In genomic region chr16:80924372-80924978, GRCh38 we compare ENCODE assay signal across 9 cellular contexts.
DNase-seq lines count a peak whose midpoint lies in the region; ATAC-seq and TF ChIP-seq lines count a peak whose summit lies in the region.
"Had no signal": no experiment of that assay in that cellular context is flagged by ENCODE, and none has a peak within 500 bp of the region (broad histone marks: within the 10 kb centered on the region; RNA-seq: fewer than 3 reads in every experiment).

No MANE protein-coding gene starts in this region.

- H3K4me2 ChIP-seq in neural progenitor cell = no peak overlapping the region
- H3K4me2 ChIP-seq: BLaER1 treated with 17β-estradiol and CSF1 and Interleukin-3, amounts not matched to agents 10 nM and 100 nM had no signal

- H4K20me1 ChIP-seq in neural progenitor cell (ENCODE audit: low read depth) = no peaks in the 10 kb centered on the region
- H4K20me1 ChIP-seq: BLaER1 treated with 17β-estradiol and CSF1 and Interleukin-3, amounts not matched to agents 10 nM and 100 nM had no signal

- H2AFZ ChIP-seq in neural progenitor cell (replicated peaks) = no peak overlapping the region

- no peak overlapping the region for H3K4me3 Mint-ChIP-seq in neural progenitor cell
- no peak overlapping the region for H3K4me3 Mint-ChIP-seq in stimulated activated memory B cell treated with anti-CD40 and anti-IgM and Interleukin-4, amounts not matched to agents 10 μg/mL and 1 μg/mL and 100 μg/mL, for 72 hours

- H3K4me3 ChIP-seq in HL-60 (replicated peaks; ENCODE audit: insufficient read depth, low read length) = no peak overlapping the region
- H3K4me3 ChIP-seq in WI38 (ENCODE audit: low read depth, low read length) = no peak overlapping the region
- H3K4me3 ChIP-seq in neural progenitor cell = no peak overlapping the region
- H3K4me3 ChIP-seq: BLaER1 treated with 17β-estradiol and CSF1 and Interleukin-3, amounts not matched to agents 10 nM and 100 nM had no signal

- H3K27me3 ChIP-seq in HL-60 (ENCODE audit: insufficient read depth, poor library complexity, severe bottlenecking) = no peaks in the 10 kb centered on the region
- H3K27me3 ChIP-seq in neural progenitor cell = no peaks in the 10 kb centered on the region
- H3K27me3 ChIP-seq: BLaER1 treated with 17β-estradiol and CSF1 and Interleukin-3, amounts not matched to agents 10 nM and 100 nM had no signal

- H3K27ac ChIP-seq in HL-60 (replicated peaks) (no peak overlapping the region), neural progenitor cell (no peak overlapping the region)
- H3K27ac ChIP-seq: BLaER1 treated with 17β-estradiol and CSF1 and Interleukin-3, amounts not matched to agents 10 nM and 100 nM had no signal

- H3K36me3 Mint-ChIP-seq in neural progenitor cell = no peaks in the 10 kb centered on the region
- no peaks in the 10 kb centered on the region for H3K36me3 Mint-ChIP-seq in stimulated activated memory B cell treated with anti-CD40 and anti-IgM and Interleukin-4, amounts not matched to agents 10 μg/mL and 1 μg/mL and 100 μg/mL, for 72 hours

- no peaks in the 10 kb centered on the region for H3K36me3 ChIP-seq in neural progenitor cell
- H3K36me3 ChIP-seq: BLaER1 treated with 17β-estradiol and CSF1 and Interleukin-3, amounts not matched to agents 10 nM and 100 nM had no signal

- ATAC-seq in stimulated activated memory B cell treated with anti-CD40 and anti-IgM and Interleukin-4, amounts not matched to agents 10 μg/mL and 1 μg/mL and 100 μg/mL, for 72 hours = no peak

- no peaks in the 10 kb centered on the region for H3K9me3 ChIP-seq in neural progenitor cell (ENCODE audit: low read depth)

- peak; percentile 25 for TF ChIP-seq CTCF in HL-60 (IDR thresholded peaks at IDR 0.05; ENCODE audit: insufficient read depth, low read length)
- peak; percentile 61 for TF ChIP-seq CTCF in WI38 (IDR thresholded peaks at IDR 0.05; ENCODE audit: low read depth, low read length)
- TF ChIP-seq CTCF in neural progenitor cell (IDR thresholded peaks at IDR 0.05) = peak; percentile 89

- DNase-seq in NCI-H1417 (lab: John Stamatoyannopoulos, UW) = peak in 2 of 3 experiments; percentile 24 to 64
- no peak for DNase-seq in NCI-H1417 treated with DMSO at 0.1 percent for 48 hours (lab: John Stamatoyannopoulos, UW)
- peak in 1 of 2 experiments; percentile 35 for DNase-seq in HL-60 (ENCODE audit: low read depth in 1 of 2, low spot score in 1 of 2)
- peak; percentile 49 for DNase-seq in epidermal melanocyte (ENCODE audit: insufficient read length, low spot score)
- DNase-seq in neural progenitor cell (ENCODE audit: low spot score) = peak; percentile 80
- DNase-seq in middle frontal gyrus (ENCODE audit: extremely low spot score, low spot score) = no peak

- H3K9me3 Mint-ChIP-seq in neural progenitor cell = peaks cover 2% of the 10 kb centered on the region
- H3K9me3 Mint-ChIP-seq in stimulated activated memory B cell treated with anti-CD40 and anti-IgM and Interleukin-4, amounts not matched to agents 10 μg/mL and 1 μg/mL and 100 μg/mL, for 72 hours = peaks cover 9% of the 10 kb centered on the region

- no peak overlapping the region for H3K9ac ChIP-seq in neural progenitor cell
- H3K9ac ChIP-seq: BLaER1 treated with 17β-estradiol and CSF1 and Interleukin-3, amounts not matched to agents 10 nM and 100 nM had no signal

- H3K4me1 Mint-ChIP-seq in neural progenitor cell = no peaks in the 10 kb centered on the region
- no peaks in the 10 kb centered on the region for H3K4me1 Mint-ChIP-seq in stimulated activated memory B cell treated with anti-CD40 and anti-IgM and Interleukin-4, amounts not matched to agents 10 μg/mL and 1 μg/mL and 100 μg/mL, for 72 hours

- no peaks in the 10 kb centered on the region for H3F3A ChIP-seq in neural progenitor cell (ENCODE audit: low read depth)

- no peak overlapping the region for H3K27ac Mint-ChIP-seq in neural progenitor cell
- no peak overlapping the region for H3K27ac Mint-ChIP-seq in stimulated activated memory B cell treated with anti-CD40 and anti-IgM and Interleukin-4, amounts not matched to agents 10 μg/mL and 1 μg/mL and 100 μg/mL, for 72 hours

- H3K79me2 ChIP-seq in neural progenitor cell (ENCODE audit: low read depth) = no peaks in the 10 kb centered on the region

- H3K27me3 Mint-ChIP-seq in neural progenitor cell (ENCODE audit: insufficient read depth, low read depth) = peaks cover 9% of the 10 kb centered on the region
- H3K27me3 Mint-ChIP-seq in stimulated activated memory B cell treated with anti-CD40 and anti-IgM and Interleukin-4, amounts not matched to agents 10 μg/mL and 1 μg/mL and 100 μg/mL, for 72 hours = peaks cover 27% of the 10 kb centered on the region

- H3K4me1 ChIP-seq in neural progenitor cell = no peaks in the 10 kb centered on the region
- H3K4me1 ChIP-seq: BLaER1 treated with 17β-estradiol and CSF1 and Interleukin-3, amounts not matched to agents 10 nM and 100 nM had no signal

Comparison
In these comparisons a context has a peak if more than half of its experiments do, and no peak if none do; other contexts are left out.
1. DNase-seq: peak in NCI-H1417 (2 of 3), epidermal melanocyte (single experiment) and neural progenitor cell (single experiment); none in NCI-H1417 treated with DMSO at 0.1 percent for 48 hours (single experiment) and middle frontal gyrus (single experiment).
2. CTCF ChIP-seq: peak in every context shown above with its lines; median percentile 89 in neural progenitor cell; 61 in WI38; 25 in HL-60.